ENCODE assay signal across 14 cellular contexts in the genomic region with DNA sequence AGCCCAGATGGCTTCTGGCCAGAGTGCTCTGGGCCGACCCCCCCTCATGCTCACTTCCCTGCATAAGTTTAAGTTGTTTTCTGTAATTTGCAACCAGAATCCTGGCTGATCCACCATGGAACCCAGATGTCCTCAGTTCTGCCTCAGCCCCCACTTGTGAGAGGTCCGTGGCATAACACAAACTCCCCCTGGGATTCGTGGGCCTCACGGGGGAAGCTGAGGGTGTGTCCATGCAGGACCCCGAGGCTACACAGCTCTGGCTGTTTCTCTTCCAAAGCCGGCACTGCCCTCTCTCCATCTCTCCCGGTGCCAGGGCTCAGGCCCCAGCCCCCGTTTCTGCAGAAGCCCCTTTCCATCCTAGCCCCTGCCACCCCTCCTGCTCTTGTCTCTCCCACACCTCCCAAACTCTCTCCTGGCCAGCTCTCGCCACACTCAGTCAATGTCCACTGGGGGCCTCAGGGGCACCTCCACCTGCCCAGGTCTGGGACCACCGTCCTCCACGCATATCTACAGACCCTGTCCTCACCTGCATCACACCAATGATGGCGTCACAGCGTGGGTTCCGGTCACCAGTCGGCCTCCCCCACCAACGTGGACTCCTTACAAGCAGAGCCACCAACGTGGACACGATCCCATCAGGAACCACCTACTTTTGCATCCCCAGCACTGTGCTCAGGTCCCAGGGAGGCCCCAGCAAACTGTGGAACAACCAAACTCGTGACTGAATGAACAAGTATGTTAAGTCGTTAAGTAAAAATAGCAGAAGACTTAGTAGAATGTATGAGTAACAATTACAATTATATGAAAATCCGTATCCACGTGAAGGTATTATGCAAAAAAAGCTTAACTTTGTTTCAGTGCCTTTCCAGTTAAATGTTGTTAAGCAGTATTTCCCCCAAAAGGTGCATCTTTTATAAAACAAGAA. TPM values are rescaled to one million over a fixed set of nuclear protein-coding genes. Genes with fewer than 3 reads are reported as not detected.
A peak's percentile ranks its signal among the peaks of the same experiment; 100 is the strongest.
DNase-seq lines count a peak whose midpoint lies in the region; ATAC-seq and TF ChIP-seq lines count a peak whose summit lies in the region.
"Had no signal": no experiment of that assay in that cellular context is flagged by ENCODE, and none has a peak within 500 bp of the region (broad histone marks: within the 10 kb centered on the region; RNA-seq: fewer than 3 reads in every experiment).

No MANE protein-coding gene starts in this region.

- peak overlapping the region; percentile 54 for H3K27ac ChIP-seq in temporal lobe (ENCODE audit: low read depth, low read length)
- H3K27ac ChIP-seq in foreskin keratinocyte: no peak overlapping the region

- H3K27me3 Mint-ChIP-seq in T-cell: peaks cover 8 to 15% of the 10 kb centered on the region in 2 donors
- H3K27me3 Mint-ChIP-seq: activated CD4-positive, alpha-beta T cell treated with anti-CD3 and anti-CD28 coated beads, Interleukin-2, amount 10 ng/mL, durations not matched to agents 24 days and 14 days had no signal

- H3K4me1 Mint-ChIP-seq in T-cell: no peaks in the 10 kb centered on the region
- H3K4me1 Mint-ChIP-seq: activated CD4-positive, alpha-beta T cell treated with anti-CD3 and anti-CD28 coated beads, Interleukin-2, amount 10 ng/mL, durations not matched to agents 24 days and 14 days; activated naive CD4-positive, alpha-beta T cell treated with anti-CD3 and anti-CD28 coated beads, Interleukin-2, amount 50 U/mL, for 24 hours; naive thymus-derived CD8-positive, alpha-beta T cell had no signal

- H3K27me3 ChIP-seq in endocrine pancreas (ENCODE audit: control insufficient read depth, insufficient read depth, low read length) (no peaks in the 10 kb centered on the region), foreskin keratinocyte (no peaks in the 10 kb centered on the region)

- H3K9me3 Mint-ChIP-seq in T-cell: no peaks in the 10 kb centered on the region
- H3K9me3 Mint-ChIP-seq: activated CD4-positive, alpha-beta T cell treated with anti-CD3 and anti-CD28 coated beads, Interleukin-2, amount 10 ng/mL, durations not matched to agents 24 days and 14 days; activated naive CD4-positive, alpha-beta T cell treated with anti-CD3 and anti-CD28 coated beads, Interleukin-2, amount 50 U/mL, for 24 hours had no signal

- no peak overlapping the region for H3K27ac Mint-ChIP-seq in T-cell
- H3K27ac Mint-ChIP-seq: activated CD4-positive, alpha-beta T cell treated with anti-CD3 and anti-CD28 coated beads, Interleukin-2, amount 10 ng/mL, durations not matched to agents 24 days and 14 days; activated naive CD4-positive, alpha-beta T cell treated with anti-CD3 and anti-CD28 coated beads, Interleukin-2, amount 50 U/mL, for 24 hours; naive thymus-derived CD8-positive, alpha-beta T cell had no signal

- DNase-seq in GM04503 (ENCODE audit: low read depth): peak; percentile 11
- peak; percentile 88 for DNase-seq in mesenteric fat pad (ENCODE audit: low spot score)
- DNase-seq in T-cell: no peak
- no peak for DNase-seq in foreskin keratinocyte
- DNase-seq in DMS79 (lab: John Stamatoyannopoulos, UW): no peak
- DNase-seq in HuH-7 (ENCODE audit: low spot score): no peak
- DNase-seq: activated CD4-positive, alpha-beta T cell treated with anti-CD3 and anti-CD28 coated beads, Interleukin-2, amount 10 ng/mL, durations not matched to agents 24 days and 14 days; effector CD4-positive, alpha-beta T cell; MV-4-11; naive thymus-derived CD8-positive, alpha-beta T cell; stimulated activated naive CD8-positive, alpha-beta T cell treated with anti-CD3 and anti-CD28 coated beads, Interleukin-15, Interleukin-2, amounts not matched to agents 100 U/mL and 50 U/mL, for 24 hours had no signal

- H3K4me3 ChIP-seq in endocrine pancreas (ENCODE audit: control insufficient read depth, insufficient read depth, low read length): peak overlapping the region; percentile 64

- ATAC-seq in T-cell (replicated peaks in 1 of 4) (no peak), foreskin keratinocyte (no peak)
- ATAC-seq: naive thymus-derived CD8-positive, alpha-beta T cell; stimulated activated naive CD8-positive, alpha-beta T cell treated with anti-CD3 and anti-CD28 coated beads, Interleukin-15, Interleukin-2, amounts not matched to agents 100 U/mL and 50 U/mL, for 24 hours had no signal

- CTCF ChIA-PET in T-cell (lab: Charles Lee): no interaction called here

- POLR2A ChIA-PET in T-cell (lab: Charles Lee): no interaction called here

- H3K36me3 ChIP-seq in endocrine pancreas (ENCODE audit: control insufficient read depth, insufficient read depth, low read length): no peaks in the 10 kb centered on the region

- no peaks in the 10 kb centered on the region for H3K9me3 ChIP-seq in endocrine pancreas (ENCODE audit: control insufficient read depth, low read length)

- no peak for TF ChIP-seq CTCF in foreskin keratinocyte (conservative IDR thresholded peaks at IDR 0.05)

- H3K36me3 Mint-ChIP-seq in T-cell: no peaks in the 10 kb centered on the region
- H3K36me3 Mint-ChIP-seq: activated naive CD4-positive, alpha-beta T cell treated with anti-CD3 and anti-CD28 coated beads, Interleukin-2, amount 50 U/mL, for 24 hours; naive thymus-derived CD8-positive, alpha-beta T cell had no signal

- H3K9ac ChIP-seq in endocrine pancreas (ENCODE audit: control insufficient read depth, insufficient read depth, low read length): peak overlapping the region; percentile 93

- no peak overlapping the region for H3K4me3 Mint-ChIP-seq in T-cell
- H3K4me3 Mint-ChIP-seq: activated CD4-positive, alpha-beta T cell treated with anti-CD3 and anti-CD28 coated beads, Interleukin-2, amount 10 ng/mL, durations not matched to agents 24 days and 14 days; activated naive CD4-positive, alpha-beta T cell treated with anti-CD3 and anti-CD28 coated beads, Interleukin-2, amount 50 U/mL, for 24 hours; naive thymus-derived CD8-positive, alpha-beta T cell had no signal

- H3K4me1 ChIP-seq in endocrine pancreas (ENCODE audit: control insufficient read depth, insufficient read depth, low read length): peaks cover 15% of the 10 kb centered on the region
- no peaks in the 10 kb centered on the region for H3K4me1 ChIP-seq in foreskin keratinocyte

RNA-seq across cellular contexts. Expression of a gene that starts 38.5 kb away (rescaled TPM):
- 38.5 TPM for total RNA-seq in mesenteric fat pad
- 46.0 TPM for total RNA-seq in temporal lobe
- total RNA-seq in T-cell: 1 to 10 TPM; 2.7 to 7.4 (median 4.5) TPM
- total RNA-seq in foreskin keratinocyte: 4.7 and 5.0 TPM in 2 replicates
- 1.2 and 1.3 TPM in 2 replicates for polyA plus RNA-seq in foreskin keratinocyte

Comparison
In these comparisons a context has a peak if more than half of its experiments do, and no peak if none do; other contexts are left out.
1. DNase-seq: peak in GM04503 (single experiment) and mesenteric fat pad (single experiment); none in T-cell (0 of 34), foreskin keratinocyte (0 of 2), DMS79 (single experiment) and HuH-7 (single experiment).